ENCODE assay signal across 14 cellular contexts in the genomic region with DNA sequence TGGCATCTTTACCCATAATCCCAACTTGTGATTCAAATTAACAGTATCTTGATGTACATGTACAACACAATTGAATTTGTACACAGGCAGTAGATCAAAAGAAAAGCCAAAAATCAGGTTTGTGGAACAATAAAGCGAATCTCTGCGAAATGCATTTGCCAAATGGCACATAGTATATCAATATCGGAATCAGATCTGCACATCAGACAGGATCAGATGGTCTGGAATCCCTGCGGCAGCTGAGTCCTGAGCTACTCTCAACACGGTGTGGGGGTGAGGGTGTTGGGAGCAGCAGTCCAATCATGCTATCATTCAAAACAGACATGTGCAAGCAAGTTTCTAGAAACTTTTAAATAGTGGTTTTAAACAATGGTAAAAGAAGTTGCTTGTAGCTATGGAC.
"Had no signal": no experiment of that assay in that cellular context is flagged by ENCODE, and none has a peak within 500 bp of the region (broad histone marks: within the 10 kb centered on the region; RNA-seq: fewer than 3 reads in every experiment).

No MANE protein-coding gene starts in this region.

- H3K27me3 Mint-ChIP-seq: activated CD4-positive, alpha-beta T cell treated with anti-CD3 and anti-CD28 coated beads, Interleukin-2, amount 10 ng/mL, durations not matched to agents 7 days and 5 days had no signal

- H3K36me3 ChIP-seq: adrenal gland, ovary, sigmoid colon had no signal

- H3K36me3 Mint-ChIP-seq: memory B cell, WTC11 had no signal

- H3K4me3 ChIP-seq: adrenal gland, ovary, sigmoid colon had no signal

- H3K27ac ChIP-seq: ovary, sigmoid colon had no signal

- H3K4me1 Mint-ChIP-seq: memory B cell had no signal

- H3K4me1 ChIP-seq: sigmoid colon had no signal

- H3K9me3 ChIP-seq: adrenal gland, ovary, sigmoid colon had no signal

- H3K27ac Mint-ChIP-seq: activated CD4-positive, alpha-beta T cell treated with anti-CD3 and anti-CD28 coated beads, Interleukin-2, amount 10 ng/mL, durations not matched to agents 7 days and 5 days; endodermal cell; memory B cell; nephron progenitor cell; T-helper 1 cell treated with Interleukin-12 subunit alpha and Interleukin-12 subunit beta and Interleukin-4 antibody, amounts not matched to agents 30 μg/mL and 1 μg/mL, for 36 hours; WTC11 had no signal

- DNase-seq: activated CD4-positive, alpha-beta T cell treated with anti-CD3 and anti-CD28 coated beads, Interleukin-2, amount 10 ng/mL, durations not matched to agents 7 days and 5 days; activated naive CD4-positive, alpha-beta T cell treated with anti-CD3 and anti-CD28 coated beads, Interleukin-2, amount 50 U/mL, for 16 hours; cerebellar nuclear complex; dermis blood vessel endothelial cell; endodermal cell; nephron progenitor cell; ovary; sigmoid colon; stimulated activated CD4-positive, alpha-beta T cell treated with anti-CD3 and anti-CD28 coated beads, Interleukin-4, amount 100 ng/mL, for 4 hours had no signal

- H3K27me3 ChIP-seq: adrenal gland, ovary, sigmoid colon had no signal

- ATAC-seq: esophagus mucosa, WTC11 had no signal

- H3K4me3 Mint-ChIP-seq: activated CD4-positive, alpha-beta T cell treated with anti-CD3 and anti-CD28 coated beads, Interleukin-2, amount 10 ng/mL, durations not matched to agents 7 days and 5 days; endodermal cell; memory B cell; nephron progenitor cell; T-helper 1 cell treated with Interleukin-12 subunit alpha and Interleukin-12 subunit beta and Interleukin-4 antibody, amounts not matched to agents 30 μg/mL and 1 μg/mL, for 36 hours; WTC11 had no signal

- H3K9me3 Mint-ChIP-seq: endodermal cell, memory B cell, nephron progenitor cell had no signal
